25 cellular contexts compared by ENCODE assay signal in genomic region chr17:71464241-71464640, GRCh38.
DNase-seq lines count a peak whose midpoint lies in the region; ATAC-seq, FAIRE-seq and TF ChIP-seq lines count a peak whose summit lies in the region.
"Had no signal": no experiment of that assay in that cellular context is flagged by ENCODE, and none has a peak within 500 bp of the region (broad histone marks: within the 10 kb centered on the region; RNA-seq: fewer than 3 reads in every experiment).

No MANE protein-coding gene starts in this region.

- no peak overlapping the region for H3K27ac Mint-ChIP-seq in MCF 10A (ENCODE audit: low read depth, unreplicated experiment)
- H3K27ac Mint-ChIP-seq in astrocyte (ENCODE audit: unreplicated experiment), result no peak overlapping the region
- H3K27ac Mint-ChIP-seq: B cell; CD4-positive, CD25-positive, alpha-beta regulatory T cell; CD8-positive, alpha-beta memory T cell had no signal

- H4K20me1 ChIP-seq in astrocyte (ENCODE audit: insufficient read depth, low read length), result no peaks in the 10 kb centered on the region
- H4K20me1 ChIP-seq: BLaER1 treated with 17β-estradiol and CSF1 and Interleukin-3, amounts not matched to agents 10 nM and 100 nM had no signal

- H3K9me3 Mint-ChIP-seq in MCF 10A (ENCODE audit: unreplicated experiment) (no peaks in the 10 kb centered on the region), astrocyte (ENCODE audit: unreplicated experiment) (peaks cover 2% of the 10 kb centered on the region)

- POLR2A ChIA-PET in MCF 10A (lab: Yijun Ruan, JAX), result interaction anchor here (0.8 to 1.6 kb wide), 2 partner anchors 25 to 1311 kb away, joined by 3 to 4 read pairs; no protein-coding TSS in a partner anchor

- H3K27me3 Mint-ChIP-seq in MCF 10A (ENCODE audit: insufficient read depth, unreplicated experiment), result no peaks in the 10 kb centered on the region
- H3K27me3 Mint-ChIP-seq in astrocyte (ENCODE audit: low read depth, unreplicated experiment), result peaks cover 2% of the 10 kb centered on the region
- H3K27me3 Mint-ChIP-seq: B cell; CD4-positive, CD25-positive, alpha-beta regulatory T cell; CD8-positive, alpha-beta memory T cell had no signal

- no peak overlapping the region for H2AFZ ChIP-seq in astrocyte (ENCODE audit: low read depth, low read length)
- H2AFZ ChIP-seq: GM23248 had no signal

- DNase-seq in breast epithelium (ENCODE audit: low spot score in 2 of 2) (no peak), MCF 10A (ENCODE audit: unreplicated experiment) (no peak), astrocyte (ENCODE audit: low read depth) (peak; percentile 39), foreskin keratinocyte (peak in 1 of 2 donors; percentile 56), urothelium cell line (ENCODE audit: low spot score) (no peak), CD1c-positive myeloid dendritic cell (ENCODE audit: extremely low spot score) (no peak), right cardiac atrium (no peak), GM12891 (ENCODE audit: insufficient read length, low spot score) (no peak)
- DNase-seq: 8988T; CD4-positive, CD25-positive, alpha-beta regulatory T cell; CD8-positive, alpha-beta memory T cell; COR-L47; DMS 273 treated with DMSO at 0.1 percent for 48 hours; DMS53; DND-41; EL; GM23248; HCEC 1CT; IMR-90 had no signal

- H3K79me2 ChIP-seq in astrocyte (ENCODE audit: insufficient read depth, low read length), result no peaks in the 10 kb centered on the region

- intact Hi-C loops in breast epithelium (cut with DNase I; ENCODE audit: low total_unique reads), result no loop called here
- intact Hi-C loops in MCF 10A (cut with micrococcal nuclease), result loop anchor here (5.0 kb wide), 1 partner anchor 62 kb away; no protein-coding TSS in a partner anchor
- intact Hi-C loops in right cardiac atrium (cut with DNase I), result loop anchor here in 1 of 4 donors (10.0 kb wide), 1 partner anchor 699 kb away; no protein-coding TSS in a partner anchor

- FAIRE-seq in astrocyte (lab: Jason Lieb, UNC), result no peak
- FAIRE-seq in urothelium cell line (lab: Jason Lieb, UNC), result peak; percentile 73
- FAIRE-seq in GM12891 (lab: Jason Lieb, UNC), result no peak
- FAIRE-seq: GM12892, GM18507, H54, HTR-8/SVneo had no signal

- CTCF ChIA-PET in MCF 10A (lab: Yijun Ruan, JAX), result interaction anchor here (0.6 to 1.0 kb wide), 2 partner anchors 175 to 697 kb away, joined by 3 read pairs; no protein-coding TSS in a partner anchor

- H3K36me3 Mint-ChIP-seq in MCF 10A (ENCODE audit: insufficient read depth, unreplicated experiment) (peaks cover 7% of the 10 kb centered on the region), astrocyte (ENCODE audit: low read depth, unreplicated experiment) (no peaks in the 10 kb centered on the region)
- H3K36me3 Mint-ChIP-seq: CD4-positive, CD25-positive, alpha-beta regulatory T cell; CD8-positive, alpha-beta memory T cell had no signal

- TF ChIP-seq CTCF in breast epithelium (IDR thresholded peaks at IDR 0.05) (no peak), MCF 10A (IDR thresholded peaks at IDR 0.05; ENCODE audit: unreplicated experiment) (no peak), astrocyte (IDR thresholded peaks at IDR 0.05; ENCODE audit: insufficient read depth, low read depth, low read length) (no peak), foreskin keratinocyte (conservative IDR thresholded peaks at IDR 0.05) (no peak)

- TF ChIP-seq POLR2A in breast epithelium (IDR thresholded peaks at IDR 0.05), result no peak
- TF ChIP-seq POLR2A in GM12891 (IDR thresholded peaks at IDR 0.05; ENCODE audit: low read depth, low read length), result no peak

- no TSS peak for BruUV-seq in MCF 10A (replicated peaks; lab: Mats Ljungman, UMichigan)

- no peaks in the 10 kb centered on the region for H3K9me3 ChIP-seq in breast epithelium
- no peaks in the 10 kb centered on the region for H3K9me3 ChIP-seq in astrocyte (ENCODE audit: insufficient read depth, low read depth, low read length)
- no peaks in the 10 kb centered on the region for H3K9me3 ChIP-seq in right cardiac atrium (ENCODE audit: control insufficient read depth, low read length)
- H3K9me3 ChIP-seq: BLaER1 treated with 17β-estradiol and CSF1 and Interleukin-3, amounts not matched to agents 10 nM and 100 nM had no signal

- H3K4me1 ChIP-seq in breast epithelium, result no peaks in the 10 kb centered on the region
- no peaks in the 10 kb centered on the region for H3K4me1 ChIP-seq in astrocyte (ENCODE audit: insufficient read depth, low read length)
- no peaks in the 10 kb centered on the region for H3K4me1 ChIP-seq in foreskin keratinocyte
- no peaks in the 10 kb centered on the region for H3K4me1 ChIP-seq in right cardiac atrium (ENCODE audit: control insufficient read depth, insufficient read depth, low read length)
- H3K4me1 ChIP-seq: BLaER1 treated with 17β-estradiol and CSF1 and Interleukin-3, amounts not matched to agents 10 nM and 100 nM had no signal

- peak overlapping the region; percentile 74 to 76 for H3K27ac ChIP-seq in breast epithelium
- no peak overlapping the region for H3K27ac ChIP-seq in astrocyte (ENCODE audit: low read depth, low read length)
- peak overlapping the region; percentile 9 for H3K27ac ChIP-seq in foreskin keratinocyte
- no peak overlapping the region for H3K27ac ChIP-seq in right cardiac atrium (ENCODE audit: low read length)
- H3K27ac ChIP-seq: BLaER1 treated with 17β-estradiol and CSF1 and Interleukin-3, amounts not matched to agents 10 nM and 100 nM; GM23248 had no signal

- WGBS in right cardiac atrium, result 82% methylated on average over 4 of the region's 4 CpGs

- no peak for ATAC-seq in foreskin keratinocyte
- no peak for ATAC-seq in right cardiac atrium

- H3K4me3 ChIP-seq in breast epithelium, result no peak overlapping the region
- no peak overlapping the region for H3K4me3 ChIP-seq in astrocyte (ENCODE audit: insufficient read depth, low read depth, low read length)
- no peak overlapping the region for H3K4me3 ChIP-seq in right cardiac atrium (ENCODE audit: low read length)
- H3K4me3 ChIP-seq: BLaER1 treated with 17β-estradiol and CSF1 and Interleukin-3, amounts not matched to agents 10 nM and 100 nM; GM23248 had no signal

- H3K4me2 ChIP-seq in astrocyte (ENCODE audit: low read length), result no peak overlapping the region
- H3K4me2 ChIP-seq: BLaER1 treated with 17β-estradiol and CSF1 and Interleukin-3, amounts not matched to agents 10 nM and 100 nM had no signal

- H3K36me3 ChIP-seq in breast epithelium (no peaks in the 10 kb centered on the region), astrocyte (ENCODE audit: insufficient read depth, low read length) (no peaks in the 10 kb centered on the region)
- H3K36me3 ChIP-seq: BLaER1 treated with 17β-estradiol and CSF1 and Interleukin-3, amounts not matched to agents 10 nM and 100 nM had no signal

- no peak overlapping the region for H3K9ac ChIP-seq in astrocyte (ENCODE audit: low read length)
- H3K9ac ChIP-seq: BLaER1 treated with 17β-estradiol and CSF1 and Interleukin-3, amounts not matched to agents 10 nM and 100 nM; GM23248 had no signal

- H3K4me1 Mint-ChIP-seq in MCF 10A (ENCODE audit: insufficient read depth, unreplicated experiment), result peaks cover 25% of the 10 kb centered on the region
- no peaks in the 10 kb centered on the region for H3K4me1 Mint-ChIP-seq in astrocyte (ENCODE audit: low read depth, unreplicated experiment)
- H3K4me1 Mint-ChIP-seq: B cell; CD4-positive, CD25-positive, alpha-beta regulatory T cell; CD8-positive, alpha-beta memory T cell had no signal

- no peaks in the 10 kb centered on the region for H3K27me3 ChIP-seq in breast epithelium
- H3K27me3 ChIP-seq in astrocyte (ENCODE audit: insufficient read depth, low read length), result no peaks in the 10 kb centered on the region
- no peaks in the 10 kb centered on the region for H3K27me3 ChIP-seq in foreskin keratinocyte
- H3K27me3 ChIP-seq in right cardiac atrium (ENCODE audit: control insufficient read depth, insufficient read depth), result no peaks in the 10 kb centered on the region
- H3K27me3 ChIP-seq: BLaER1 treated with 17β-estradiol and CSF1 and Interleukin-3, amounts not matched to agents 10 nM and 100 nM had no signal

- H3K4me3 Mint-ChIP-seq in MCF 10A (ENCODE audit: unreplicated experiment) (no peak overlapping the region), astrocyte (ENCODE audit: unreplicated experiment) (no peak overlapping the region)
- H3K4me3 Mint-ChIP-seq: B cell; CD4-positive, CD25-positive, alpha-beta regulatory T cell; CD8-positive, alpha-beta memory T cell had no signal

TF ChIP-seq in GM12891, 5 proteins besides CTCF, POLR2A, EP300 and RAD21:
- TF ChIP-seq POU2F2 (IDR thresholded peaks at IDR 0.05; ENCODE audit: low read depth, low read length), result no peak
- TF ChIP-seq SPI1 (IDR thresholded peaks at IDR 0.05; ENCODE audit: low read depth, low read length), result no peak
- TF ChIP-seq TAF1 (IDR thresholded peaks at IDR 0.05; ENCODE audit: low read depth, low read length), result no peak
- TF ChIP-seq POLR2AphosphoS5 (IDR thresholded peaks at IDR 0.05; ENCODE audit: low read depth, low read length), result no peak
- no peak for TF ChIP-seq PAX5 (IDR thresholded peaks at IDR 0.05; ENCODE audit: insufficient read depth, low read length, severe bottlenecking)

Comparison
In these comparisons a context has a peak if more than half of its experiments do, and no peak if none do; other contexts are left out.
1. H3K27ac ChIP-seq: peak in breast epithelium (2 of 2) and foreskin keratinocyte (single experiment); none in astrocyte (single experiment) and right cardiac atrium (single experiment).